In the genomic region with DNA sequence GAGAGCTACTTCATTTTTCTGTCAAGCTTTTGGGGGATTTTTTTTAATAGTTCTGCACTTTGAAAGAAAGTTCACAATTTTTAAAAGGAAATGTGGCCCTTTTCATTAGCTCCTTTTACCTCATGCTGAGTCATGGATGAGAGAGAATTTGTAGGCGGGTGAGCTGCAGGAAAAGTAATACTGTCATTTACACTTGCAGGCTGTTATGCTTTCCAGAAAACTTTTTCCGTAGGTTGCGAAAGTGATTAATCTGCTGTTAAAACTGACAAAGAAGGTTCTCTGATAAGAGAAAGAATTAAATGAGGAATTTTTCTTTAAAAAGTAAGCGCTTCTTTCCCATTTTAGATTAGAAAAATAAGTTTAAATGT, we compare ENCODE assay signal across 10 cellular contexts.
DNase-seq lines count a peak whose midpoint lies in the region; ATAC-seq, FAIRE-seq and TF ChIP-seq lines count a peak whose summit lies in the region.
"Had no signal": no experiment of that assay in that cellular context is flagged by ENCODE, and none has a peak within 500 bp of the region (broad histone marks: within the 10 kb centered on the region; RNA-seq: fewer than 3 reads in every experiment).

No MANE protein-coding gene starts in this region.

- FAIRE-seq in urothelium cell line (lab: Jason Lieb, UNC), result no peak

- 28 to 33% (median 29%) methylated on average over 4 of the region's 4 CpGs for WGBS in adrenal gland, 4 donors

- ATAC-seq in GM21360 (IDR thresholded peaks at IDR 0.05; ENCODE audit: unreplicated experiment) (no peak), HG03280 (IDR thresholded peaks at IDR 0.05; ENCODE audit: unreplicated experiment) (no peak)

- CTCF ChIA-PET in activated naive CD4-positive, alpha-beta T cell treated with anti-CD3 and anti-CD28 coated beads, Interleukin-2, amount 10 ng/mL, durations not matched to agents 7 days and 5 days (lab: Charles Lee), result interaction anchor here (1.6 kb wide), 1 partner anchor 844 kb away, joined by 3 read pairs; no protein-coding TSS in a partner anchor

- peak; percentile 12 for DNase-seq in activated naive CD4-positive, alpha-beta T cell treated with anti-CD3 and anti-CD28 coated beads, Interleukin-2, amount 50 U/mL, for 16 hours
- DNase-seq in activated naive CD4-positive, alpha-beta T cell treated with anti-CD3 and anti-CD28 coated beads, Interleukin-2, amount 10 ng/mL, durations not matched to agents 7 days and 5 days, result no peak
- DNase-seq in adrenal gland (peak in 4 of 7 donors; percentile 25 to 56 (median 44)), left kidney (ENCODE audit: low read depth, low spot score) (peak; percentile 57), urothelium cell line (ENCODE audit: low spot score) (peak; percentile 31), amniotic stem cell (lab: John Stamatoyannopoulos, UW) (no peak)
- DNase-seq: COR-L47, MV-4-11 had no signal

- H3K9me3 Mint-ChIP-seq in activated naive CD4-positive, alpha-beta T cell treated with anti-CD3 and anti-CD28 coated beads, Interleukin-2, amount 10 ng/mL, durations not matched to agents 7 days and 5 days, result no peaks in the 10 kb centered on the region

- no peak overlapping the region for H3K27ac Mint-ChIP-seq in activated naive CD4-positive, alpha-beta T cell treated with anti-CD3 and anti-CD28 coated beads, Interleukin-2, amount 10 ng/mL, durations not matched to agents 7 days and 5 days

- H3K4me3 ChIP-seq in adrenal gland, result peak overlapping the region in 1 of 4 donors; percentile 13

- intact Hi-C loops in adrenal gland (cut with DNase I), result loop anchor here in 1 of 2 donors (10.0 kb wide), 1 partner anchor 539 kb away; no protein-coding TSS in a partner anchor

- no peak for TF ChIP-seq POLR2A in adrenal gland (IDR thresholded peaks at IDR 0.05)

- H3K36me3 ChIP-seq in adrenal gland (replicated peaks in 1 of 2), result no peaks in the 10 kb centered on the region

- H3K4me1 ChIP-seq in adrenal gland (replicated peaks in 1 of 2), result peaks cover 12 to 29% of the 10 kb centered on the region in 2 donors

- peak overlapping the region in 3 of 5 donors; percentile 4 to 51 (median 47) for H3K27ac ChIP-seq in adrenal gland

- no peaks in the 10 kb centered on the region for H3K27me3 ChIP-seq in adrenal gland

- no peaks in the 10 kb centered on the region for H3K27me3 Mint-ChIP-seq in activated naive CD4-positive, alpha-beta T cell treated with anti-CD3 and anti-CD28 coated beads, Interleukin-2, amount 10 ng/mL, durations not matched to agents 7 days and 5 days

- no peak for TF ChIP-seq CTCF in adrenal gland (IDR thresholded peaks at IDR 0.05)

- peaks cover 2% of the 10 kb centered on the region for H3K36me3 Mint-ChIP-seq in activated naive CD4-positive, alpha-beta T cell treated with anti-CD3 and anti-CD28 coated beads, Interleukin-2, amount 10 ng/mL, durations not matched to agents 7 days and 5 days

- peaks cover 8% of the 10 kb centered on the region for H3K4me1 Mint-ChIP-seq in activated naive CD4-positive, alpha-beta T cell treated with anti-CD3 and anti-CD28 coated beads, Interleukin-2, amount 10 ng/mL, durations not matched to agents 7 days and 5 days

- no peaks in the 10 kb centered on the region for H3K9me3 ChIP-seq in adrenal gland (replicated peaks in 1 of 3)

- no peak overlapping the region for H3K4me3 Mint-ChIP-seq in activated naive CD4-positive, alpha-beta T cell treated with anti-CD3 and anti-CD28 coated beads, Interleukin-2, amount 10 ng/mL, durations not matched to agents 7 days and 5 days

Comparison
In these comparisons a context has a peak if more than half of its experiments do, and no peak if none do; other contexts are left out.
1. DNase-seq: peak in activated naive CD4-positive, alpha-beta T cell treated with anti-CD3 and anti-CD28 coated beads, Interleukin-2, amount 50 U/mL, for 16 hours (single experiment), adrenal gland (4 of 7), left kidney (single experiment) and urothelium cell line (single experiment); none in activated naive CD4-positive, alpha-beta T cell treated with anti-CD3 and anti-CD28 coated beads, Interleukin-2, amount 10 ng/mL, durations not matched to agents 7 days and 5 days (single experiment) and amniotic stem cell (single experiment).